ENCODE assay signal across 26 cellular contexts in genomic region chr14:57987596-57988300, GRCh38.
DNase-seq lines count a peak whose midpoint lies in the region; ATAC-seq and TF ChIP-seq lines count a peak whose summit lies in the region.
"Had no signal": no experiment of that assay in that cellular context is flagged by ENCODE, and none has a peak within 500 bp of the region (broad histone marks: within the 10 kb centered on the region; RNA-seq: fewer than 3 reads in every experiment).

No MANE protein-coding gene starts in this region.

- DNase-seq in ELF-1 (ENCODE audit: low read depth, low spot score) (peak; percentile 77), astrocyte of the hippocampus (ENCODE audit: low read depth, low spot score) (peak; percentile 61), esophagus squamous epithelium (lab: John Stamatoyannopoulos, UW) (no peak), neural progenitor cell (ENCODE audit: low spot score) (no peak), NCI-H2196 treated with DMSO at 0.1 percent for 48 hours (lab: John Stamatoyannopoulos, UW; ENCODE audit: unreplicated experiment) (no peak), EL (no peak)
- DNase-seq: activated CD4-positive, alpha-beta T cell treated with anti-CD3 and anti-CD28 coated beads, Interleukin-2, amount 50 U/mL, for 1 hour; activated CD8-positive, alpha-beta memory T cell treated with anti-CD3 and anti-CD28 coated beads, Interleukin-2, amount 10 ng/mL, durations not matched to agents 7 days and 5 days; activated naive CD4-positive, alpha-beta T cell treated with anti-CD3 and anti-CD28 coated beads, Interleukin-2, amount 10 ng/mL, durations not matched to agents 7 days and 5 days; AML-193; CD4-positive, alpha-beta memory T cell; DMS 273 treated with DMSO at 0.1 percent for 48 hours; lower lobe of right lung; NCI-H1105; NCI-H2029 treated with DMSO at 0.1 percent for 48 hours; NCI-H446 treated with DMSO at 0.1 percent for 48 hours; OCI-M1; posterior cingulate gyrus; WERI-Rb-1 had no signal

- peaks cover 6% of the 10 kb centered on the region for H3K27me3 Mint-ChIP-seq in neural progenitor cell (ENCODE audit: insufficient read depth, low read depth)
- H3K27me3 Mint-ChIP-seq in stimulated activated memory B cell treated with anti-CD40 and anti-IgM and Interleukin-4, amounts not matched to agents 10 μg/mL and 1 μg/mL and 100 μg/mL, for 72 hours, result peaks cover 15% of the 10 kb centered on the region
- H3K27me3 Mint-ChIP-seq: activated CD8-positive, alpha-beta memory T cell treated with anti-CD3 and anti-CD28 coated beads, Interleukin-2, amount 10 ng/mL, durations not matched to agents 7 days and 5 days; activated naive CD4-positive, alpha-beta T cell treated with anti-CD3 and anti-CD28 coated beads, Interleukin-2, amount 10 ng/mL, durations not matched to agents 7 days and 5 days had no signal

- no peak overlapping the region for H2AFZ ChIP-seq in neural progenitor cell (replicated peaks)

- peaks cover 0 to 29% (median 12%) of the 10 kb centered on the region in 3 donors for H3K4me1 ChIP-seq in esophagus squamous epithelium
- H3K4me1 ChIP-seq in neural progenitor cell, result peaks cover 3% of the 10 kb centered on the region
- H3K4me1 ChIP-seq: gastroesophageal sphincter, lower lobe of right lung, tibial nerve had no signal

- no peaks in the 10 kb centered on the region for H3K36me3 ChIP-seq in esophagus squamous epithelium
- no peaks in the 10 kb centered on the region for H3K36me3 ChIP-seq in neural progenitor cell
- H3K36me3 ChIP-seq: gastroesophageal sphincter, lower lobe of right lung, tibial nerve, WERI-Rb-1 had no signal

- no peaks in the 10 kb centered on the region for H4K20me1 ChIP-seq in neural progenitor cell (ENCODE audit: low read depth)

- no peaks in the 10 kb centered on the region for H3K9me3 Mint-ChIP-seq in neural progenitor cell
- no peaks in the 10 kb centered on the region for H3K9me3 Mint-ChIP-seq in stimulated activated memory B cell treated with anti-CD40 and anti-IgM and Interleukin-4, amounts not matched to agents 10 μg/mL and 1 μg/mL and 100 μg/mL, for 72 hours
- H3K9me3 Mint-ChIP-seq: activated naive CD4-positive, alpha-beta T cell treated with anti-CD3 and anti-CD28 coated beads, Interleukin-2, amount 10 ng/mL, durations not matched to agents 7 days and 5 days; CD4-positive, alpha-beta memory T cell; central memory CD8-positive, alpha-beta T cell; stimulated activated naive CD8-positive, alpha-beta T cell treated with anti-CD3 and anti-CD28 coated beads, Interleukin-15, Interleukin-2, amounts not matched to agents 100 ng/mL and 50 ng/mL, for 24 hours had no signal

- peaks cover 12% of the 10 kb centered on the region for H3K4me1 Mint-ChIP-seq in neural progenitor cell
- no peaks in the 10 kb centered on the region for H3K4me1 Mint-ChIP-seq in stimulated activated memory B cell treated with anti-CD40 and anti-IgM and Interleukin-4, amounts not matched to agents 10 μg/mL and 1 μg/mL and 100 μg/mL, for 72 hours
- H3K4me1 Mint-ChIP-seq: activated CD8-positive, alpha-beta memory T cell treated with anti-CD3 and anti-CD28 coated beads, Interleukin-2, amount 10 ng/mL, durations not matched to agents 7 days and 5 days; activated naive CD4-positive, alpha-beta T cell treated with anti-CD3 and anti-CD28 coated beads, Interleukin-2, amount 10 ng/mL, durations not matched to agents 7 days and 5 days; CD4-positive, alpha-beta memory T cell; central memory CD8-positive, alpha-beta T cell had no signal

- no peak overlapping the region for H3K4me2 ChIP-seq in neural progenitor cell

- H3K27ac Mint-ChIP-seq in neural progenitor cell, result peak overlapping the region; percentile 72
- H3K27ac Mint-ChIP-seq in stimulated activated memory B cell treated with anti-CD40 and anti-IgM and Interleukin-4, amounts not matched to agents 10 μg/mL and 1 μg/mL and 100 μg/mL, for 72 hours, result no peak overlapping the region
- H3K27ac Mint-ChIP-seq: activated CD8-positive, alpha-beta memory T cell treated with anti-CD3 and anti-CD28 coated beads, Interleukin-2, amount 10 ng/mL, durations not matched to agents 7 days and 5 days; activated naive CD4-positive, alpha-beta T cell treated with anti-CD3 and anti-CD28 coated beads, Interleukin-2, amount 10 ng/mL, durations not matched to agents 7 days and 5 days; CD4-positive, alpha-beta memory T cell; stimulated activated naive CD8-positive, alpha-beta T cell treated with anti-CD3 and anti-CD28 coated beads, Interleukin-15, Interleukin-2, amounts not matched to agents 100 ng/mL and 50 ng/mL, for 24 hours had no signal

- H3K27me3 ChIP-seq in esophagus squamous epithelium, result peaks cover 0 to 5% (median 0%) of the 10 kb centered on the region in 4 donors
- no peaks in the 10 kb centered on the region for H3K27me3 ChIP-seq in neural progenitor cell
- H3K27me3 ChIP-seq: gastroesophageal sphincter, tibial nerve had no signal

- ATAC-seq in stimulated activated memory B cell treated with anti-CD40 and anti-IgM and Interleukin-4, amounts not matched to agents 10 μg/mL and 1 μg/mL and 100 μg/mL, for 72 hours, result no peak
- no peak for ATAC-seq in HG02798 (IDR thresholded peaks at IDR 0.05; ENCODE audit: poor library complexity, unreplicated experiment)
- ATAC-seq: activated CD8-positive, alpha-beta memory T cell treated with anti-CD3 and anti-CD28 coated beads, Interleukin-2, amount 10 ng/mL, durations not matched to agents 7 days and 5 days; gastroesophageal sphincter; lower lobe of right lung; sciatic nerve had no signal

- H3K79me2 ChIP-seq in neural progenitor cell (ENCODE audit: low read depth), result no peaks in the 10 kb centered on the region

- H3K4me3 ChIP-seq in esophagus squamous epithelium (no peak overlapping the region), neural progenitor cell (no peak overlapping the region)
- H3K4me3 ChIP-seq: gastroesophageal sphincter, lower lobe of right lung, tibial nerve had no signal

- intact Hi-C loops in esophagus squamous epithelium (cut with DNase I), result no loop called here

- no peak overlapping the region for H3K9ac ChIP-seq in neural progenitor cell

- no peak overlapping the region for H3K4me3 Mint-ChIP-seq in neural progenitor cell
- no peak overlapping the region for H3K4me3 Mint-ChIP-seq in stimulated activated memory B cell treated with anti-CD40 and anti-IgM and Interleukin-4, amounts not matched to agents 10 μg/mL and 1 μg/mL and 100 μg/mL, for 72 hours
- H3K4me3 Mint-ChIP-seq: activated CD8-positive, alpha-beta memory T cell treated with anti-CD3 and anti-CD28 coated beads, Interleukin-2, amount 10 ng/mL, durations not matched to agents 7 days and 5 days; activated naive CD4-positive, alpha-beta T cell treated with anti-CD3 and anti-CD28 coated beads, Interleukin-2, amount 10 ng/mL, durations not matched to agents 7 days and 5 days; CD4-positive, alpha-beta memory T cell; central memory CD8-positive, alpha-beta T cell; stimulated activated naive CD8-positive, alpha-beta T cell treated with anti-CD3 and anti-CD28 coated beads, Interleukin-15, Interleukin-2, amounts not matched to agents 100 ng/mL and 50 ng/mL, for 24 hours had no signal

- 26 to 31% methylated on average over 3 to 6 of the region's 6 CpGs for whole genome bisulfite sequencing in esophagus squamous epithelium, 2 donors

- no peaks in the 10 kb centered on the region for H3F3A ChIP-seq in neural progenitor cell (ENCODE audit: low read depth)

- H3K27ac ChIP-seq in esophagus squamous epithelium (peak overlapping the region in 3 of 4 donors; percentile 19 to 85 (median 73)), neural progenitor cell (no peak overlapping the region)
- H3K27ac ChIP-seq: gastroesophageal sphincter, lower lobe of right lung, tibial nerve, WERI-Rb-1 had no signal

- no peaks in the 10 kb centered on the region for H3K36me3 Mint-ChIP-seq in neural progenitor cell
- no peaks in the 10 kb centered on the region for H3K36me3 Mint-ChIP-seq in stimulated activated memory B cell treated with anti-CD40 and anti-IgM and Interleukin-4, amounts not matched to agents 10 μg/mL and 1 μg/mL and 100 μg/mL, for 72 hours
- H3K36me3 Mint-ChIP-seq: activated CD8-positive, alpha-beta memory T cell treated with anti-CD3 and anti-CD28 coated beads, Interleukin-2, amount 10 ng/mL, durations not matched to agents 7 days and 5 days; activated naive CD4-positive, alpha-beta T cell treated with anti-CD3 and anti-CD28 coated beads, Interleukin-2, amount 10 ng/mL, durations not matched to agents 7 days and 5 days; CD4-positive, alpha-beta memory T cell had no signal

- TF ChIP-seq CTCF in esophagus squamous epithelium (IDR thresholded peaks at IDR 0.05), result no peak
- no peak for TF ChIP-seq CTCF in neural progenitor cell (IDR thresholded peaks at IDR 0.05)

- no peak for TF ChIP-seq POLR2A in esophagus squamous epithelium (IDR thresholded peaks at IDR 0.05)

- no peaks in the 10 kb centered on the region for H3K9me3 ChIP-seq in esophagus squamous epithelium
- no peaks in the 10 kb centered on the region for H3K9me3 ChIP-seq in neural progenitor cell (ENCODE audit: low read depth)
- H3K9me3 ChIP-seq: gastroesophageal sphincter, lower lobe of right lung, tibial nerve had no signal

Comparison
In these comparisons a context has a peak if more than half of its experiments do, and no peak if none do; other contexts are left out.
1. DNase-seq: peak in ELF-1 (single experiment) and astrocyte of the hippocampus (single experiment); none in esophagus squamous epithelium (single experiment), neural progenitor cell (single experiment), NCI-H2196 treated with DMSO at 0.1 percent for 48 hours (single experiment) and EL (single experiment).